ENCODE assay signal across 36 cellular contexts in the genomic region with DNA sequence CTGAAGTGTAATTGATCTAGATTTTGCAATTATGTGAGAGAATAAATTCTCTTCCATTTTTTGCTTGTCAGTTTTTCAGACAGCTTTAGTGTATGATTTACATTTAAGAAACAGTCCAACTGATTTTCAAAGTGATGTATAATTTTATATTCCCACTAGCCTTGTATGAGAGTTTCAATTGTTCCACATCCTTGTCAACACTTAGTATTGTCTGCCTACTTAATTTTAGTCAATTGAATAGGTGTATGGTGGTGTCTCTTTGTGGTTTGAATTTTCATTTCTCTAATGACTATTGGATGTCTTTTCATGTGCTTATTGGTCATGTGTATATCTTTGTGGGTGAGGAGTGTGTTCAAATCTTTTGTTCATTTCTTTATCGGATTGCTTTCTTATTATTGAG. TPM values are rescaled to one million over a fixed set of nuclear protein-coding genes. Genes with fewer than 3 reads are reported as not detected.
"Had no signal": no experiment of that assay in that cellular context is flagged by ENCODE, and none has a peak within 500 bp of the region (broad histone marks: within the 10 kb centered on the region; RNA-seq: fewer than 3 reads in every experiment).

No MANE protein-coding gene starts in this region.

- H3K36me3 Mint-ChIP-seq: activated CD4-positive, alpha-beta memory T cell treated with anti-CD3 and anti-CD28 coated beads for 36 hours; activated naive CD8-positive, alpha-beta T cell treated with anti-CD3 and anti-CD28 coated beads for 36 hours had no signal

- H3K36me3 ChIP-seq: adrenal gland, brain microvascular endothelial cell, breast epithelium, WERI-Rb-1 had no signal

- H3K9me3 Mint-ChIP-seq: activated T-helper 1 cell treated with anti-CD3 and anti-CD28 coated beads, Interleukin-12 subunit alpha, Interleukin-12 subunit beta, Interleukin-2, Interleukin-4 antibody, amounts not matched to agents 30 ng/mL and 10 ng/mL and 1 ng/mL, durations not matched to agents 14 hours and 24 hours and 36 hours had no signal

- H3K27me3 Mint-ChIP-seq: activated CD4-positive, alpha-beta T cell treated with anti-CD3 and anti-CD28 coated beads, Interleukin-2, amount 10 ng/mL, durations not matched to agents 24 days and 14 days; activated CD8-positive, alpha-beta T cell treated with anti-CD3 and anti-CD28 coated beads for 36 hours; activated naive CD8-positive, alpha-beta T cell treated with anti-CD3 and anti-CD28 coated beads for 36 hours; activated T-helper 17 cell treated with anti-CD3 and anti-CD28 coated beads, Interleukin-2, amount 50 U/mL, for 72 hours had no signal

- H3K9me3 ChIP-seq: adrenal gland had no signal

- DNase-seq: activated B cell treated with CpG ODN at 0.5 μM for 24 hours; activated CD4-positive, alpha-beta memory T cell treated with anti-CD3 and anti-CD28 coated beads for 36 hours; activated CD4-positive, alpha-beta T cell treated with anti-CD3 and anti-CD28 coated beads for 4 hours; activated CD4-positive, alpha-beta T cell treated with anti-CD3 and anti-CD28 coated beads, Interleukin-2, amount 10 ng/mL, durations not matched to agents 24 days and 14 days; activated CD4-positive, alpha-beta T cell treated with anti-CD3 and anti-CD28 coated beads, Interleukin-2, amount 50 U/mL, for 1 hour; activated CD4-positive, alpha-beta T cell treated with anti-CD3 and anti-CD28 coated beads, Interleukin-2, amount 50 U/mL, for 4 hours; activated CD4-positive, CD25-positive, alpha-beta regulatory T cell treated with anti-CD3 and anti-CD28 coated beads, Interleukin-2, amount 50 U/mL, for 72 hours; activated CD8-positive, alpha-beta memory T cell treated with anti-CD3 and anti-CD28 coated beads, Interleukin-2, amount 50 U/mL, for 4 hours; activated CD8-positive, alpha-beta T cell treated with anti-CD3 and anti-CD28 coated beads for 36 hours; activated effector memory CD4-positive, alpha-beta T cell treated with anti-CD3 and anti-CD28 coated beads, Interleukin-2, amount 50 U/mL, for 16 hours; activated gamma-delta T cell treated with Interleukin-2 at 50 U/mL for 16 hours; activated naive CD4-positive, alpha-beta T cell; activated naive CD4-positive, alpha-beta T cell treated with anti-CD3 and anti-CD28 coated beads for 36 hours; activated naive CD4-positive, alpha-beta T cell treated with anti-CD3 and anti-CD28 coated beads, Interleukin-2, amount 50 U/mL, for 16 hours; activated naive CD8-positive, alpha-beta T cell treated with anti-CD3 and anti-CD28 coated beads for 36 hours; activated T-cell treated with anti-CD3 and anti-CD28 coated beads for 4 hours; activated T-cell treated with anti-CD3 and anti-CD28 coated beads, Interleukin-2, amount 50 U/mL, for 1 hour; activated T-cell treated with anti-CD3 and anti-CD28 coated beads, Interleukin-2, amount 50 U/mL, for 4 hours; activated T-cell treated with anti-CD3 and anti-CD28 coated beads, Interleukin-2, amount 50 U/mL, for 72 hours; adrenal gland; amniotic stem cell; aorta; body of pancreas; brain microvascular endothelial cell; central memory CD4-positive, alpha-beta T cell; T-helper 1 cell; T-helper 2 cell; T-helper 9 cell; WERI-Rb-1 had no signal

- H3K4me3 ChIP-seq: adrenal gland, body of pancreas, breast epithelium had no signal

- H3K4me3 Mint-ChIP-seq: activated B cell treated with CpG ODN at 0.5 μM for 24 hours; activated CD4-positive, alpha-beta memory T cell treated with anti-CD3 and anti-CD28 coated beads for 36 hours; activated CD4-positive, alpha-beta T cell treated with anti-CD3 and anti-CD28 coated beads, Interleukin-2, amount 10 ng/mL, durations not matched to agents 24 days and 14 days; activated CD8-positive, alpha-beta T cell treated with anti-CD3 and anti-CD28 coated beads for 36 hours; activated naive CD4-positive, alpha-beta T cell treated with anti-CD3 and anti-CD28 coated beads for 36 hours; activated naive CD8-positive, alpha-beta T cell treated with anti-CD3 and anti-CD28 coated beads for 36 hours; activated T-cell treated with anti-CD3 and anti-CD28 coated beads, Interleukin-2, amount 50 U/mL, for 4 hours; activated T-cell treated with anti-CD3 and anti-CD28 coated beads, Interleukin-2, amount 50 U/mL, for 72 hours; activated T-helper 1 cell treated with anti-CD3 and anti-CD28 coated beads, Interleukin-12 subunit alpha, Interleukin-12 subunit beta, Interleukin-2, Interleukin-4 antibody, amounts not matched to agents 30 ng/mL and 10 ng/mL and 1 ng/mL, durations not matched to agents 14 hours and 24 hours and 36 hours; activated T-helper 17 cell treated with anti-CD3 and anti-CD28 coated beads, Interleukin-2, amount 50 U/mL, for 72 hours; T-helper 1 cell treated with Interleukin-12 subunit alpha and Interleukin-12 subunit beta and Interleukin-4 antibody, amounts not matched to agents 30 μg/mL and 1 μg/mL, for 36 hours; T-helper 2 cell treated with Interferon-gamma antibody and Interleukin-4, amounts not matched to agents 5 μg/mL and 100 μg/mL, for 36 hours had no signal

- H3K4me1 ChIP-seq: adrenal gland, breast epithelium had no signal

- H3K4me1 Mint-ChIP-seq: activated CD4-positive, alpha-beta T cell treated with anti-CD3 and anti-CD28 coated beads, Interleukin-2, amount 10 ng/mL, durations not matched to agents 24 days and 14 days; activated T-helper 17 cell treated with anti-CD3 and anti-CD28 coated beads, Interleukin-2, amount 50 U/mL, for 72 hours had no signal

- H3K27ac ChIP-seq: body of pancreas, brain microvascular endothelial cell, WERI-Rb-1 had no signal

- FAIRE-seq: astrocyte had no signal

- ATAC-seq: activated CD8-positive, alpha-beta T cell treated with anti-CD3 and anti-CD28 coated beads for 36 hours; activated naive CD4-positive, alpha-beta T cell treated with anti-CD3 and anti-CD28 coated beads, Interleukin-2, amount 50 U/mL, for 72 hours; activated T-cell treated with anti-CD3 and anti-CD28 coated beads, Interleukin-2, amount 50 U/mL, for 4 hours; activated T-cell treated with anti-CD3 and anti-CD28 coated beads, Interleukin-2, amount 50 U/mL, for 72 hours; activated T-helper 17 cell treated with anti-CD3 and anti-CD28 coated beads, Interleukin-2, amount 50 U/mL, for 72 hours; body of pancreas had no signal

- H3K27ac Mint-ChIP-seq: activated B cell treated with CpG ODN at 0.5 μM for 24 hours; activated CD4-positive, alpha-beta memory T cell treated with anti-CD3 and anti-CD28 coated beads for 36 hours; activated CD4-positive, alpha-beta T cell treated with anti-CD3 and anti-CD28 coated beads, Interleukin-2, amount 10 ng/mL, durations not matched to agents 24 days and 14 days; activated CD8-positive, alpha-beta T cell treated with anti-CD3 and anti-CD28 coated beads for 36 hours; activated naive CD4-positive, alpha-beta T cell treated with anti-CD3 and anti-CD28 coated beads for 36 hours; activated naive CD4-positive, alpha-beta T cell treated with anti-CD3 and anti-CD28 coated beads, Interleukin-2, amount 50 U/mL, for 72 hours; activated naive CD8-positive, alpha-beta T cell treated with anti-CD3 and anti-CD28 coated beads for 36 hours; activated T-cell treated with anti-CD3 and anti-CD28 coated beads, Interleukin-2, amount 50 U/mL, for 72 hours; activated T-helper 1 cell treated with anti-CD3 and anti-CD28 coated beads, Interleukin-12 subunit alpha, Interleukin-12 subunit beta, Interleukin-2, Interleukin-4 antibody, amounts not matched to agents 30 ng/mL and 10 ng/mL and 1 ng/mL, durations not matched to agents 14 hours and 24 hours and 36 hours; activated T-helper 17 cell treated with anti-CD3 and anti-CD28 coated beads, Interleukin-2, amount 50 U/mL, for 72 hours; T-helper 1 cell treated with Interleukin-12 subunit alpha and Interleukin-12 subunit beta and Interleukin-4 antibody, amounts not matched to agents 30 μg/mL and 1 μg/mL, for 36 hours; T-helper 2 cell treated with Interferon-gamma antibody and Interleukin-4, amounts not matched to agents 5 μg/mL and 100 μg/mL, for 36 hours had no signal

- H3K27me3 ChIP-seq: adrenal gland, body of pancreas, brain microvascular endothelial cell, breast epithelium had no signal

RNA-seq across cellular contexts. Expression of a gene that starts 49.4 kb away (rescaled TPM):
- total RNA-seq: activated T-helper 17 cell treated with anti-CD3 and anti-CD28 coated beads, Interleukin-2, amount 50 U/mL, for 72 hours had no signal
